27 cellular contexts compared by ENCODE assay signal in genomic region chr2:74673821-74674528, GRCh38. TPM values are rescaled to one million over a fixed set of nuclear protein-coding genes. Genes with fewer than 3 reads are reported as not detected.
DNase-seq lines count a peak whose midpoint lies in the region; ATAC-seq, FAIRE-seq and TF ChIP-seq lines count a peak whose summit lies in the region.
"Had no signal": no experiment of that assay in that cellular context is flagged by ENCODE, and none has a peak within 500 bp of the region (broad histone marks: within the 10 kb centered on the region; RNA-seq: fewer than 3 reads in every experiment).

No MANE protein-coding gene starts in this region.

- no peak for ATAC-seq in CD4-positive, CD25-positive, alpha-beta regulatory T cell (ENCODE audit: low read depth in 2 of 2)
- peak; percentile 59 for ATAC-seq in K562
- no peak for ATAC-seq in HG03520 (IDR thresholded peaks at IDR 0.05; ENCODE audit: unreplicated experiment)
- ATAC-seq in left lobe of liver = no peak
- ATAC-seq: CD8-positive, alpha-beta T cell; GM12878 had no signal

- H3K9me3 Mint-ChIP-seq in MCF 10A (ENCODE audit: unreplicated experiment) = no peaks in the 10 kb centered on the region
- no peaks in the 10 kb centered on the region for H3K9me3 Mint-ChIP-seq in CD4-positive, CD25-positive, alpha-beta regulatory T cell
- H3K9me3 Mint-ChIP-seq: CD4-positive, alpha-beta T cell; CD8-positive, alpha-beta T cell had no signal

- H3K79me2 ChIP-seq in K562 (ENCODE audit: control insufficient read depth, insufficient read depth, low read length) = no peaks in the 10 kb centered on the region

- H3K36me3 Mint-ChIP-seq in MCF 10A (ENCODE audit: insufficient read depth, unreplicated experiment) = no peaks in the 10 kb centered on the region
- peaks cover 82% of the 10 kb centered on the region for H3K36me3 Mint-ChIP-seq in CD4-positive, CD25-positive, alpha-beta regulatory T cell
- H3K36me3 Mint-ChIP-seq: CD14-positive monocyte had no signal

- H3K27me3 Mint-ChIP-seq in MCF 10A (ENCODE audit: insufficient read depth, unreplicated experiment) = no peaks in the 10 kb centered on the region
- H3K27me3 Mint-ChIP-seq in CD4-positive, CD25-positive, alpha-beta regulatory T cell = no peaks in the 10 kb centered on the region
- H3K27me3 Mint-ChIP-seq: CD4-positive, alpha-beta T cell had no signal

- H4K20me1 ChIP-seq in K562 (replicated peaks; ENCODE audit: control insufficient read depth, insufficient read depth, low read length) = no peaks in the 10 kb centered on the region
- H4K20me1 ChIP-seq: BLaER1 had no signal

- TF ChIP-seq CTCF in MCF 10A (IDR thresholded peaks at IDR 0.05; ENCODE audit: unreplicated experiment) (no peak), breast epithelium (IDR thresholded peaks at IDR 0.05) (no peak), K562 (IDR thresholded peaks at IDR 0.05 in 2 of 3, conservative IDR thresholded peaks at IDR 0.05 in 1 of 3; ENCODE audit: insufficient read depth in 2 of 3, low read depth in 1 of 3, low read length in 3 of 3) (no peak)

- in situ Hi-C loops in K562 (cut with MboI) = no loop called here

- H3K9me1 ChIP-seq in K562 (ENCODE audit: control insufficient read depth, insufficient read depth, low read length) = no peaks in the 10 kb centered on the region

- WGBS in K562 (ENCODE audit: insufficient coverage, low coverage, missing lambda C conversion rate) = 1% methylated on average over 7 of the region's 7 CpGs

- no peak for TF ChIP-seq RAD21 in K562 (CRISPR knock-in tag; conservative IDR thresholded peaks at IDR 0.05 in 1 of 2, IDR thresholded peaks at IDR 0.05 in 1 of 2)

- no peak overlapping the region for H3K4me2 ChIP-seq in K562 (ENCODE audit: insufficient read depth, low read length)
- H3K4me2 ChIP-seq: BLaER1 had no signal

- DNase-seq in MCF 10A (ENCODE audit: unreplicated experiment) (no peak), breast epithelium (ENCODE audit: low spot score in 2 of 2) (no peak), K562 (ENCODE audit: extremely low read depth in 1 of 4, low spot score in 3 of 4) (no peak), left kidney (ENCODE audit: low read depth, low spot score) (peak; percentile 81), EL (no peak), left lobe of liver (ENCODE audit: low spot score) (no peak)
- DNase-seq in CD4-positive, CD25-positive, alpha-beta regulatory T cell = no peak
- DNase-seq: 8988T; ACHN; BE2C; C1 segment of cervical spinal cord; Caco-2; Calu3; CD4-positive, alpha-beta T cell; CD8-positive, alpha-beta T cell; DMS79 treated with DMSO at 0.1 percent for 48 hours; GDM1 had no signal

- H3K9me3 ChIP-seq in breast epithelium (no peaks in the 10 kb centered on the region), K562 (replicated peaks; ENCODE audit: control insufficient read depth, insufficient read depth, low read depth, low read length) (no peaks in the 10 kb centered on the region)
- H3K9me3 ChIP-seq in CD4-positive, CD25-positive, alpha-beta regulatory T cell (ENCODE audit: control insufficient read depth in 2 of 2, low read length in 2 of 2) = no peaks in the 10 kb centered on the region
- H3K9me3 ChIP-seq: BE2C, BLaER1, Caco-2 had no signal

- BruUV-seq in MCF 10A (replicated peaks; lab: Mats Ljungman, UMichigan) (no TSS peak), K562 (replicated peaks; lab: Mats Ljungman, UMichigan) (TSS peak; percentile 60)

- no peak overlapping the region for H2AFZ ChIP-seq in K562 (ENCODE audit: low read depth, low read length)

- H3K27me3 ChIP-seq in breast epithelium (no peaks in the 10 kb centered on the region), K562 (ENCODE audit: control insufficient read depth in 2 of 2, insufficient read depth in 2 of 2, low read length in 2 of 2) (peaks cover 16 to 36% of the 10 kb centered on the region in 2 experiments; a peak in 4 of 5 replicates)
- no peaks in the 10 kb centered on the region for H3K27me3 ChIP-seq in CD4-positive, CD25-positive, alpha-beta regulatory T cell (ENCODE audit: control insufficient read depth, insufficient read depth, low read length)
- H3K27me3 ChIP-seq: BE2C, BLaER1 had no signal

- no peak overlapping the region for H3K9ac ChIP-seq in K562 (ENCODE audit: insufficient read depth in 1 of 2, low read depth in 2 of 2, low read length in 2 of 2)
- H3K9ac ChIP-seq: BLaER1 had no signal

- peaks cover 8% of the 10 kb centered on the region for H3K4me1 Mint-ChIP-seq in MCF 10A (ENCODE audit: insufficient read depth, unreplicated experiment)
- H3K4me1 Mint-ChIP-seq in CD4-positive, CD25-positive, alpha-beta regulatory T cell = peaks cover 0 to 4% (median 2%) of the 10 kb centered on the region in 4 donors

- peak overlapping the region; percentile 25 for H3K27ac Mint-ChIP-seq in MCF 10A (ENCODE audit: low read depth, unreplicated experiment)
- peak overlapping the region in 2 of 3 donors; percentile 42 to 87 for H3K27ac Mint-ChIP-seq in CD4-positive, CD25-positive, alpha-beta regulatory T cell
- H3K27ac Mint-ChIP-seq: CD14-positive monocyte; CD4-positive, alpha-beta T cell; CD8-positive, alpha-beta T cell had no signal

- H3K4me3 ChIP-seq in breast epithelium (no peak overlapping the region), K562 (no peak overlapping the region)
- no peak overlapping the region for H3K4me3 ChIP-seq in CD4-positive, CD25-positive, alpha-beta regulatory T cell (ENCODE audit: low read depth, low read length)
- H3K4me3 ChIP-seq: BLaER1, GM12878 had no signal

- H3K4me1 ChIP-seq in breast epithelium (no peaks in the 10 kb centered on the region), K562 (replicated peaks in 1 of 2; ENCODE audit: control insufficient read depth in 2 of 2, insufficient read depth in 2 of 2, low read length in 2 of 2) (peaks cover 0 to 4% of the 10 kb centered on the region in 2 experiments; a peak in 1 of 5 replicates)
- H3K4me1 ChIP-seq in CD4-positive, CD25-positive, alpha-beta regulatory T cell (ENCODE audit: control insufficient read depth, insufficient read depth, low read length, poor library complexity, severe bottlenecking) = no peaks in the 10 kb centered on the region
- H3K4me1 ChIP-seq: BE2C, BLaER1, Caco-2 had no signal

- H3K27ac ChIP-seq in breast epithelium = no peak overlapping the region
- no peak overlapping the region for H3K27ac ChIP-seq in CD4-positive, CD25-positive, alpha-beta regulatory T cell (ENCODE audit: insufficient read depth, low read length, poor library complexity, severe bottlenecking)
- no peak overlapping the region for H3K27ac ChIP-seq in K562 (ENCODE audit: extremely low read depth, low read depth, low read length)
- H3K27ac ChIP-seq: BLaER1 had no signal

- no peak overlapping the region for H3K4me3 Mint-ChIP-seq in MCF 10A (ENCODE audit: unreplicated experiment)
- H3K4me3 Mint-ChIP-seq in CD4-positive, CD25-positive, alpha-beta regulatory T cell = no peak overlapping the region
- H3K4me3 Mint-ChIP-seq: CD14-positive monocyte; CD4-positive, alpha-beta T cell; CD8-positive, alpha-beta T cell had no signal

- TF ChIP-seq EP300 in K562 (IDR thresholded peaks at IDR 0.05; ENCODE audit: low read length) = no peak; the same call in 1 of the 2 replicates

- intact Hi-C loops in MCF 10A (cut with micrococcal nuclease) (no loop called here), breast epithelium (cut with DNase I; ENCODE audit: low total_unique reads) (loop anchor here (5.0 kb wide), 1 partner anchor 338 kb away; no protein-coding TSS in a partner anchor), K562 (cut with micrococcal nuclease) (no loop called here)

- no peak for TF ChIP-seq POLR2A in breast epithelium (IDR thresholded peaks at IDR 0.05)
- no peak for TF ChIP-seq POLR2A in K562 (conservative IDR thresholded peaks at IDR 0.05)

- peak; percentile 6 for FAIRE-seq in K562 (lab: Jason Lieb, UNC)
- FAIRE-seq: A204.1, D721Med, GM12878, GM12892, GM18507 had no signal

- CTCF ChIA-PET in MCF 10A (lab: Yijun Ruan, JAX) = interaction anchor here (0.6 to 1.9 kb wide), 4 partner anchors 11 to 25 kb away, joined by 3 to 5 read pairs (median 3); no protein-coding TSS in a partner anchor
- CTCF ChIA-PET in K562 (lab: Yijun Ruan, JAX; ENCODE audit: low intra/inter-chr PET ratio) = no interaction called here

- POLR2A ChIA-PET in MCF 10A (lab: Yijun Ruan, JAX) (no interaction called here), K562 (lab: Yijun Ruan, JAX) (interaction anchor here (1.3 kb wide), 1 partner anchor 20 kb away, joined by 7 read pairs; the partner anchor contains the start of gene SEMA4F)

- H3K36me3 ChIP-seq in breast epithelium = peaks cover 13% of the 10 kb centered on the region
- H3K36me3 ChIP-seq in CD4-positive, CD25-positive, alpha-beta regulatory T cell (ENCODE audit: control insufficient read depth, insufficient read depth, low read length) = peaks cover 53% of the 10 kb centered on the region
- no peaks in the 10 kb centered on the region for H3K36me3 ChIP-seq in K562 (ENCODE audit: control insufficient read depth, insufficient read depth, low read length)
- H3K36me3 ChIP-seq: BE2C had no signal

RNA-seq across cellular contexts. Expression of gene SEMA4F, which starts 19.9 kb away (rescaled TPM):
- 5.2 and 7.0 TPM in 2 replicates for total RNA-seq in MCF 10A (2022)
- 1 to 10 TPM; 4.6 to 8.8 (median 8.5) TPM for total RNA-seq in breast epithelium
- 11.1 TPM for total RNA-seq in CD4-positive, CD25-positive, alpha-beta regulatory T cell
- 1 to 10 TPM; 7.3 to 10.0 (median 8.5) TPM for polyA plus RNA-seq in CD4-positive, CD25-positive, alpha-beta regulatory T cell
- 0.56 and 1.1 TPM in 2 replicates for total RNA-seq in K562 (2011; cell fraction: chromatin; rRNA removed; ENCODE audit: low replicate concordance)
- 0.83 and 0.92 TPM in 2 replicates for total RNA-seq in K562 (2011; cell fraction: nucleolus; rRNA removed)
- total RNA-seq in K562 (2011; cell fraction: nucleoplasm; rRNA removed) = 0.88 and 1.2 TPM in 2 replicates
- 0.27 and 0.90 TPM in 2 replicates for total RNA-seq in K562 (2014; rRNA removed)
- 0.33 and 0.67 TPM in 2 replicates for total RNA-seq in K562 (2014; rRNA removed; fragmentation: Illumina TruSeq; extraction: Trizol)
- 0.33 and 0.60 TPM in 2 replicates for total RNA-seq in K562 (2015; rRNA removed; fragmentation: Illumina TruSeq; extraction: Trizol)
- 1.3 and 1.6 TPM in 2 replicates for total RNA-seq in K562 (2021)
- polyA plus RNA-seq in K562 (2011; rRNA removed) = 0.30 and 0.79 TPM in 2 replicates
- polyA plus RNA-seq in K562 (2011; cell fraction: cytosol; rRNA removed) = 0.27 and 0.95 TPM in 2 replicates
- 0.91 and 2.0 TPM in 2 replicates for polyA plus RNA-seq in K562 (2011; cell fraction: nucleus; rRNA removed)
- 0.68 and 1.8 TPM in 2 replicates for polyA plus RNA-seq in K562 (2012)
- 0.43 and 0.61 TPM in 2 replicates for polyA plus RNA-seq in K562 (2014; fragmentation: Illumina TruSeq; extraction: Trizol)
- polyA plus RNA-seq in K562 (2014; fragmentation: Nextera tagmentation; extraction: Ambion mirVana) = under 1 TPM; 0.08 to 0.18 TPM
- 0.72 and 1.2 TPM in 2 replicates for polyA plus RNA-seq in K562 (2014; rRNA removed)
- 0.21 and 0.56 TPM in 2 replicates for polyA minus RNA-seq in K562 (2011; rRNA and poly(A)+ RNA removed)
- 0.36 and 1.3 TPM in 2 replicates for polyA minus RNA-seq in K562 (2011; cell fraction: cytosol; rRNA and poly(A)+ RNA removed)
- polyA minus RNA-seq in K562 (2011; cell fraction: nucleus; rRNA and poly(A)+ RNA removed) = 0.33 and 0.81 TPM in 2 replicates
- 2.6 TPM for total RNA-seq in left lobe of liver

RNA-seq across cellular contexts. Expression of gene M1AP, which starts 25.8 kb away (rescaled TPM):
- total RNA-seq in MCF 10A (2022) (not detected in 2 replicates), breast epithelium (1 to 10 TPM in 1 of 3 donors, under 1 TPM in 2; 0.29 to 3.4 (median 0.66) TPM), K562 (2014; rRNA removed) (not detected in 2 replicates), K562 (2014; rRNA removed; fragmentation: Illumina TruSeq; extraction: Trizol) (0.10 TPM in 1 of 2 replicates, not detected in the other), K562 (2015; rRNA removed; fragmentation: Illumina TruSeq; extraction: Trizol) (0.19 and 0.33 TPM in 2 replicates), K562 (2021) (0.11 TPM in 1 of 2 replicates, not detected in the other), left lobe of liver (not detected)
- total RNA-seq in CD4-positive, CD25-positive, alpha-beta regulatory T cell = not detected
- not detected for polyA plus RNA-seq in CD4-positive, CD25-positive, alpha-beta regulatory T cell
- total RNA-seq in K562 (2011; cell fraction: chromatin; rRNA removed; ENCODE audit: low replicate concordance) = not detected in 2 replicates
- not detected in 2 replicates for total RNA-seq in K562 (2011; cell fraction: nucleolus; rRNA removed)
- not detected in 2 replicates for total RNA-seq in K562 (2011; cell fraction: nucleoplasm; rRNA removed)
- polyA plus RNA-seq in K562 (2011; rRNA removed) (0.05 TPM in 1 of 2 replicates, not detected in the other), K562 (2014; fragmentation: Illumina TruSeq; extraction: Trizol) (0.07 and 0.10 TPM in 2 replicates), K562 (2014; fragmentation: Nextera tagmentation; extraction: Ambion mirVana) (under 1 TPM; 0.06 to 0.15 TPM), K562 (2014; rRNA removed) (0.30 TPM in 1 of 2 replicates, not detected in the other)
- not detected in 2 replicates for polyA plus RNA-seq in K562 (2011; cell fraction: cytosol; rRNA removed)
- 0.07 and 0.10 TPM in 2 replicates for polyA plus RNA-seq in K562 (2011; cell fraction: nucleus; rRNA removed)
- polyA plus RNA-seq in K562 (2012) = 0.23 and 0.44 TPM in 2 replicates
- polyA minus RNA-seq in K562 (2011; rRNA and poly(A)+ RNA removed) = not detected in 2 replicates
- polyA minus RNA-seq in K562 (2011; cell fraction: cytosol; rRNA and poly(A)+ RNA removed) = not detected in 2 replicates
- not detected in 2 replicates for polyA minus RNA-seq in K562 (2011; cell fraction: nucleus; rRNA and poly(A)+ RNA removed)
- total RNA-seq: A673; Caco-2; Calu3; CD4-positive, alpha-beta T cell; CD8-positive, alpha-beta T cell; G401 had no signal
